Comparison of ENCODE assay signal across 1 cellular context in the genomic region with DNA sequence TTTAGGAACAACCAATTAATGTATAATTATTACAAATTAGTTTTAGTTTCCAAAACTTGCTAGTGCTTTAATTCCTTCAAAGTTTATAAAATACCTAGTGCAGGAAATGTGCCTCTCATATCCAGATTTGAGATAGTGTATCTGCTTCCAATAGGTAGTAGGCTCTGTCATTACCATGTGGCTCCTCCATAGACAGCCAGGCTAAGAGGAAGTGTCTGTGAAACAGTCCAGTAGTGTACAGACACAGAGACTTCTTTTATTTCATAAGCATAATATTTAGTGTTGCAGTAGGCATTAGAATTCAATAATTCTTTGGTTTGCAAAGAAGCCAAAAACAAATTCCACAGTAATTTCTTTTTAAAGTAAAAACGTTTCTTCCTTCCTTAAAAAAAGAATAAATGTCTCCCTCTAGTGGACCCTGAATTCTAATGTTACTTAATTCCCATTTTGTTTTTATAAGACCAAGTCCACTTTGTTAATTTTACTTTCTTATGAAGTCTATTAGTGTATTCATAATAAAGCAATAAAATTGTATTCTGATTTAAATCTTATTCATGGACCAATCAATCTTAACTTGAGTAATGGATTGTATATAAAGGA.
TF ChIP-seq lines count a peak whose summit lies in the region.

No MANE protein-coding gene starts in this region.

TF ChIP-seq in K562, 482 proteins besides CTCF, POLR2A, EP300 and RAD21 (continued from another document and continues in another):
- TF ChIP-seq NCOA2 (IDR thresholded peaks at IDR 0.05; ENCODE audit: partially characterized antibody in 2 of 2), result no peak
- no peak for TF ChIP-seq PHF8 (IDR thresholded peaks at IDR 0.05; ENCODE audit: borderline replicate concordance, low read length)
- TF ChIP-seq ZNF695 (CRISPR knock-in tag; IDR thresholded peaks at IDR 0.05), result no peak
- TF ChIP-seq L3MBTL2 (IDR thresholded peaks at IDR 0.05), result 0 out of 2 replicates have a peak, but pooled peaks have one; percentile 34
- TF ChIP-seq, protein P1, sequence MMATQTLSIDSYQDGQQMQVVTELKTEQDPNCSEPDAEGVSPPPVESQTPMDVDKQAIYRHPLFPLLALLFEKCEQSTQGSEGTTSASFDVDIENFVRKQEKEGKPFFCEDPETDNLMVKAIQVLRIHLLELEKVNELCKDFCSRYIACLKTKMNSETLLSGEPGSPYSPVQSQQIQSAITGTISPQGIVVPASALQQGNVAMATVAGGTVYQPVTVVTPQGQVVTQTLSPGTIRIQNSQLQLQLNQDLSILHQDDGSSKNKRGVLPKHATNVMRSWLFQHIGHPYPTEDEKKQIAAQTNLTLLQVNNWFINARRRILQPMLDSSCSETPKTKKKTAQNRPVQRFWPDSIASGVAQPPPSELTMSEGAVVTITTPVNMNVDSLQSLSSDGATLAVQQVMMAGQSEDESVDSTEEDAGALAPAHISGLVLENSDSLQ (IDR thresholded peaks at IDR 0.05), result peak; percentile 52
- TF ChIP-seq HCFC1 (IDR thresholded peaks at IDR 0.05; ENCODE audit: low read depth, low read length), result no peak
- no peak for TF ChIP-seq PHF21A (IDR thresholded peaks at IDR 0.05; ENCODE audit: borderline replicate concordance, low read depth)
- TF ChIP-seq RUNX1 (IDR thresholded peaks at IDR 0.05; ENCODE audit: low read depth), result no peak
- no peak for TF ChIP-seq RBM15 (IDR thresholded peaks at IDR 0.05; ENCODE audit: insufficient read depth, low read length)
- TF ChIP-seq, protein P2, sequence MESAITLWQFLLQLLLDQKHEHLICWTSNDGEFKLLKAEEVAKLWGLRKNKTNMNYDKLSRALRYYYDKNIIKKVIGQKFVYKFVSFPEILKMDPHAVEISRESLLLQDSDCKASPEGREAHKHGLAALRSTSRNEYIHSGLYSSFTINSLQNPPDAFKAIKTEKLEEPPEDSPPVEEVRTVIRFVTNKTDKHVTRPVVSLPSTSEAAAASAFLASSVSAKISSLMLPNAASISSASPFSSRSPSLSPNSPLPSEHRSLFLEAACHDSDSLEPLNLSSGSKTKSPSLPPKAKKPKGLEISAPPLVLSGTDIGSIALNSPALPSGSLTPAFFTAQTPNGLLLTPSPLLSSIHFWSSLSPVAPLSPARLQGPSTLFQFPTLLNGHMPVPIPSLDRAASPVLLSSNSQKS (CRISPR knock-in tag; IDR thresholded peaks at IDR 0.05), result no peak
- TF ChIP-seq FOXK2 (conservative IDR thresholded peaks at IDR 0.05 in 1 of 2, IDR thresholded peaks at IDR 0.05 in 1 of 2; ENCODE audit: low read depth in 2 of 2), result no peak
- no peak for TF ChIP-seq SRSF7 (optimal IDR thresholded peaks at IDR 0.05; ENCODE audit: low read depth, low read length)
- no peak for TF ChIP-seq NFXL1 (CRISPR knock-in tag; IDR thresholded peaks at IDR 0.05)
- TF ChIP-seq, protein P3, sequence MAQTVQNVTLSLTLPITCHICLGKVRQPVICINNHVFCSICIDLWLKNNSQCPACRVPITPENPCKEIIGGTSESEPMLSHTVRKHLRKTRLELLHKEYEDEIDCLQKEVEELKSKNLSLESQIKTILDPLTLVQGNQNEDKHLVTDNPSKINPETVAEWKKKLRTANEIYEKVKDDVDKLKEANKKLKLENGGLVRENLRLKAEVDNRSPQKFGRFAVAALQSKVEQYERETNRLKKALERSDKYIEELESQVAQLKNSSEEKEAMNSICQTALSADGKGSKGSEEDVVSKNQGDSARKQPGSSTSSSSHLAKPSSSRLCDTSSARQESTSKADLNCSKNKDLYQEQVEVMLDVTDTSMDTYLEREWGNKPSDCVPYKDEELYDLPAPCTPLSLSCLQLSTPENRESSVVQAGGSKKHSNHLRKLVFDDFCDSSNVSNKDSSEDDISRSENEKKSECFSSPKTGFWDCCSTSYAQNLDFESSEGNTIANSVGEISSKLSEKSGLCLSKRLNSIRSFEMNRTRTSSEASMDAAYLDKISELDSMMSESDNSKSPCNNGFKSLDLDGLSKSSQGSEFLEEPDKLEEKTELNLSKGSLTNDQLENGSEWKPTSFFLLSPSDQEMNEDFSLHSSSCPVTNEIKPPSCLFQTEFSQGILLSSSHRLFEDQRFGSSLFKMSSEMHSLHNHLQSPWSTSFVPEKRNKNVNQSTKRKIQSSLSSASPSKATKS (CRISPR knock-in tag; IDR thresholded peaks at IDR 0.05), result no peak
- TF ChIP-seq, protein P4, sequence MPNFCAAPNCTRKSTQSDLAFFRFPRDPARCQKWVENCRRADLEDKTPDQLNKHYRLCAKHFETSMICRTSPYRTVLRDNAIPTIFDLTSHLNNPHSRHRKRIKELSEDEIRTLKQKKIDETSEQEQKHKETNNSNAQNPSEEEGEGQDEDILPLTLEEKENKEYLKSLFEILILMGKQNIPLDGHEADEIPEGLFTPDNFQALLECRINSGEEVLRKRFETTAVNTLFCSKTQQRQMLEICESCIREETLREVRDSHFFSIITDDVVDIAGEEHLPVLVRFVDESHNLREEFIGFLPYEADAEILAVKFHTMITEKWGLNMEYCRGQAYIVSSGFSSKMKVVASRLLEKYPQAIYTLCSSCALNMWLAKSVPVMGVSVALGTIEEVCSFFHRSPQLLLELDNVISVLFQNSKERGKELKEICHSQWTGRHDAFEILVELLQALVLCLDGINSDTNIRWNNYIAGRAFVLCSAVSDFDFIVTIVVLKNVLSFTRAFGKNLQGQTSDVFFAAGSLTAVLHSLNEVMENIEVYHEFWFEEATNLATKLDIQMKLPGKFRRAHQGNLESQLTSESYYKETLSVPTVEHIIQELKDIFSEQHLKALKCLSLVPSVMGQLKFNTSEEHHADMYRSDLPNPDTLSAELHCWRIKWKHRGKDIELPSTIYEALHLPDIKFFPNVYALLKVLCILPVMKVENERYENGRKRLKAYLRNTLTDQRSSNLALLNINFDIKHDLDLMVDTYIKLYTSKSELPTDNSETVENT (CRISPR knock-in tag; IDR thresholded peaks at IDR 0.05), result no peak
- no peak for TF ChIP-seq HDGF (IDR thresholded peaks at IDR 0.05)
- TF ChIP-seq, protein P5, sequence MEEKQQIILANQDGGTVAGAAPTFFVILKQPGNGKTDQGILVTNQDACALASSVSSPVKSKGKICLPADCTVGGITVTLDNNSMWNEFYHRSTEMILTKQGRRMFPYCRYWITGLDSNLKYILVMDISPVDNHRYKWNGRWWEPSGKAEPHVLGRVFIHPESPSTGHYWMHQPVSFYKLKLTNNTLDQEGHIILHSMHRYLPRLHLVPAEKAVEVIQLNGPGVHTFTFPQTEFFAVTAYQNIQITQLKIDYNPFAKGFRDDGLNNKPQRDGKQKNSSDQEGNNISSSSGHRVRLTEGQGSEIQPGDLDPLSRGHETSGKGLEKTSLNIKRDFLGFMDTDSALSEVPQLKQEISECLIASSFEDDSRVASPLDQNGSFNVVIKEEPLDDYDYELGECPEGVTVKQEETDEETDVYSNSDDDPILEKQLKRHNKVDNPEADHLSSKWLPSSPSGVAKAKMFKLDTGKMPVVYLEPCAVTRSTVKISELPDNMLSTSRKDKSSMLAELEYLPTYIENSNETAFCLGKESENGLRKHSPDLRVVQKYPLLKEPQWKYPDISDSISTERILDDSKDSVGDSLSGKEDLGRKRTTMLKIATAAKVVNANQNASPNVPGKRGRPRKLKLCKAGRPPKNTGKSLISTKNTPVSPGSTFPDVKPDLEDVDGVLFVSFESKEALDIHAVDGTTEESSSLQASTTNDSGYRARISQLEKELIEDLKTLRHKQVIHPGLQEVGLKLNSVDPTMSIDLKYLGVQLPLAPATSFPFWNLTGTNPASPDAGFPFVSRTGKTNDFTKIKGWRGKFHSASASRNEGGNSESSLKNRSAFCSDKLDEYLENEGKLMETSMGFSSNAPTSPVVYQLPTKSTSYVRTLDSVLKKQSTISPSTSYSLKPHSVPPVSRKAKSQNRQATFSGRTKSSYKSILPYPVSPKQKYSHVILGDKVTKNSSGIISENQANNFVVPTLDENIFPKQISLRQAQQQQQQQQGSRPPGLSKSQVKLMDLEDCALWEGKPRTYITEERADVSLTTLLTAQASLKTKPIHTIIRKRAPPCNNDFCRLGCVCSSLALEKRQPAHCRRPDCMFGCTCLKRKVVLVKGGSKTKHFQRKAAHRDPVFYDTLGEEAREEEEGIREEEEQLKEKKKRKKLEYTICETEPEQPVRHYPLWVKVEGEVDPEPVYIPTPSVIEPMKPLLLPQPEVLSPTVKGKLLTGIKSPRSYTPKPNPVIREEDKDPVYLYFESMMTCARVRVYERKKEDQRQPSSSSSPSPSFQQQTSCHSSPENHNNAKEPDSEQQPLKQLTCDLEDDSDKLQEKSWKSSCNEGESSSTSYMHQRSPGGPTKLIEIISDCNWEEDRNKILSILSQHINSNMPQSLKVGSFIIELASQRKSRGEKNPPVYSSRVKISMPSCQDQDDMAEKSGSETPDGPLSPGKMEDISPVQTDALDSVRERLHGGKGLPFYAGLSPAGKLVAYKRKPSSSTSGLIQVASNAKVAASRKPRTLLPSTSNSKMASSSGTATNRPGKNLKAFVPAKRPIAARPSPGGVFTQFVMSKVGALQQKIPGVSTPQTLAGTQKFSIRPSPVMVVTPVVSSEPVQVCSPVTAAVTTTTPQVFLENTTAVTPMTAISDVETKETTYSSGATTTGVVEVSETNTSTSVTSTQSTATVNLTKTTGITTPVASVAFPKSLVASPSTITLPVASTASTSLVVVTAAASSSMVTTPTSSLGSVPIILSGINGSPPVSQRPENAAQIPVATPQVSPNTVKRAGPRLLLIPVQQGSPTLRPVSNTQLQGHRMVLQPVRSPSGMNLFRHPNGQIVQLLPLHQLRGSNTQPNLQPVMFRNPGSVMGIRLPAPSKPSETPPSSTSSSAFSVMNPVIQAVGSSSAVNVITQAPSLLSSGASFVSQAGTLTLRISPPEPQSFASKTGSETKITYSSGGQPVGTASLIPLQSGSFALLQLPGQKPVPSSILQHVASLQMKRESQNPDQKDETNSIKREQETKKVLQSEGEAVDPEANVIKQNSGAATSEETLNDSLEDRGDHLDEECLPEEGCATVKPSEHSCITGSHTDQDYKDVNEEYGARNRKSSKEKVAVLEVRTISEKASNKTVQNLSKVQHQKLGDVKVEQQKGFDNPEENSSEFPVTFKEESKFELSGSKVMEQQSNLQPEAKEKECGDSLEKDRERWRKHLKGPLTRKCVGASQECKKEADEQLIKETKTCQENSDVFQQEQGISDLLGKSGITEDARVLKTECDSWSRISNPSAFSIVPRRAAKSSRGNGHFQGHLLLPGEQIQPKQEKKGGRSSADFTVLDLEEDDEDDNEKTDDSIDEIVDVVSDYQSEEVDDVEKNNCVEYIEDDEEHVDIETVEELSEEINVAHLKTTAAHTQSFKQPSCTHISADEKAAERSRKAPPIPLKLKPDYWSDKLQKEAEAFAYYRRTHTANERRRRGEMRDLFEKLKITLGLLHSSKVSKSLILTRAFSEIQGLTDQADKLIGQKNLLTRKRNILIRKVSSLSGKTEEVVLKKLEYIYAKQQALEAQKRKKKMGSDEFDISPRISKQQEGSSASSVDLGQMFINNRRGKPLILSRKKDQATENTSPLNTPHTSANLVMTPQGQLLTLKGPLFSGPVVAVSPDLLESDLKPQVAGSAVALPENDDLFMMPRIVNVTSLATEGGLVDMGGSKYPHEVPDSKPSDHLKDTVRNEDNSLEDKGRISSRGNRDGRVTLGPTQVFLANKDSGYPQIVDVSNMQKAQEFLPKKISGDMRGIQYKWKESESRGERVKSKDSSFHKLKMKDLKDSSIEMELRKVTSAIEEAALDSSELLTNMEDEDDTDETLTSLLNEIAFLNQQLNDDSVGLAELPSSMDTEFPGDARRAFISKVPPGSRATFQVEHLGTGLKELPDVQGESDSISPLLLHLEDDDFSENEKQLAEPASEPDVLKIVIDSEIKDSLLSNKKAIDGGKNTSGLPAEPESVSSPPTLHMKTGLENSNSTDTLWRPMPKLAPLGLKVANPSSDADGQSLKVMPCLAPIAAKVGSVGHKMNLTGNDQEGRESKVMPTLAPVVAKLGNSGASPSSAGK (IDR thresholded peaks at IDR 0.05), result no peak; the same call in 1 of the 2 replicates
- TF ChIP-seq, protein P6, sequence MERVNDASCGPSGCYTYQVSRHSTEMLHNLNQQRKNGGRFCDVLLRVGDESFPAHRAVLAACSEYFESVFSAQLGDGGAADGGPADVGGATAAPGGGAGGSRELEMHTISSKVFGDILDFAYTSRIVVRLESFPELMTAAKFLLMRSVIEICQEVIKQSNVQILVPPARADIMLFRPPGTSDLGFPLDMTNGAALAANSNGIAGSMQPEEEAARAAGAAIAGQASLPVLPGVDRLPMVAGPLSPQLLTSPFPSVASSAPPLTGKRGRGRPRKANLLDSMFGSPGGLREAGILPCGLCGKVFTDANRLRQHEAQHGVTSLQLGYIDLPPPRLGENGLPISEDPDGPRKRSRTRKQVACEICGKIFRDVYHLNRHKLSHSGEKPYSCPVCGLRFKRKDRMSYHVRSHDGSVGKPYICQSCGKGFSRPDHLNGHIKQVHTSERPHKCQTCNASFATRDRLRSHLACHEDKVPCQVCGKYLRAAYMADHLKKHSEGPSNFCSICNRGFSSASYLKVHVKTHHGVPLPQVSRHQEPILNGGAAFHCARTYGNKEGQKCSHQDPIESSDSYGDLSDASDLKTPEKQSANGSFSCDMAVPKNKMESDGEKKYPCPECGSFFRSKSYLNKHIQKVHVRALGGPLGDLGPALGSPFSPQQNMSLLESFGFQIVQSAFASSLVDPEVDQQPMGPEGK (CRISPR knock-in tag; IDR thresholded peaks at IDR 0.05; ENCODE audit: borderline replicate concordance), result no peak
- no peak for TF ChIP-seq DNMT1 (IDR thresholded peaks at IDR 0.05)
- TF ChIP-seq KLF1 (tag; IDR thresholded peaks at IDR 0.05), result no peak
- TF ChIP-seq NFE2L1 (tag; IDR thresholded peaks at IDR 0.05; ENCODE audit: borderline replicate concordance, low read depth), result no peak
- TF ChIP-seq, protein P7, sequence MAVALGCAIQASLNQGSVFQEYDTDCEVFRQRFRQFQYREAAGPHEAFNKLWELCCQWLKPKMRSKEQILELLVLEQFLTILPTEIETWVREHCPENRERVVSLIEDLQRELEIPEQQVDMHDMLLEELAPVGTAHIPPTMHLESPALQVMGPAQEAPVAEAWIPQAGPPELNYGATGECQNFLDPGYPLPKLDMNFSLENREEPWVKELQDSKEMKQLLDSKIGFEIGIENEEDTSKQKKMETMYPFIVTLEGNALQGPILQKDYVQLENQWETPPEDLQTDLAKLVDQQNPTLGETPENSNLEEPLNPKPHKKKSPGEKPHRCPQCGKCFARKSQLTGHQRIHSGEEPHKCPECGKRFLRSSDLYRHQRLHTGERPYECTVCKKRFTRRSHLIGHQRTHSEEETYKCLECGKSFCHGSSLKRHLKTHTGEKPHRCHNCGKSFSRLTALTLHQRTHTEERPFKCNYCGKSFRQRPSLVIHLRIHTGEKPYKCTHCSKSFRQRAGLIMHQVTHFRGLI (CRISPR knock-in tag; IDR thresholded peaks at IDR 0.05), result no peak
- TF ChIP-seq, protein P8, sequence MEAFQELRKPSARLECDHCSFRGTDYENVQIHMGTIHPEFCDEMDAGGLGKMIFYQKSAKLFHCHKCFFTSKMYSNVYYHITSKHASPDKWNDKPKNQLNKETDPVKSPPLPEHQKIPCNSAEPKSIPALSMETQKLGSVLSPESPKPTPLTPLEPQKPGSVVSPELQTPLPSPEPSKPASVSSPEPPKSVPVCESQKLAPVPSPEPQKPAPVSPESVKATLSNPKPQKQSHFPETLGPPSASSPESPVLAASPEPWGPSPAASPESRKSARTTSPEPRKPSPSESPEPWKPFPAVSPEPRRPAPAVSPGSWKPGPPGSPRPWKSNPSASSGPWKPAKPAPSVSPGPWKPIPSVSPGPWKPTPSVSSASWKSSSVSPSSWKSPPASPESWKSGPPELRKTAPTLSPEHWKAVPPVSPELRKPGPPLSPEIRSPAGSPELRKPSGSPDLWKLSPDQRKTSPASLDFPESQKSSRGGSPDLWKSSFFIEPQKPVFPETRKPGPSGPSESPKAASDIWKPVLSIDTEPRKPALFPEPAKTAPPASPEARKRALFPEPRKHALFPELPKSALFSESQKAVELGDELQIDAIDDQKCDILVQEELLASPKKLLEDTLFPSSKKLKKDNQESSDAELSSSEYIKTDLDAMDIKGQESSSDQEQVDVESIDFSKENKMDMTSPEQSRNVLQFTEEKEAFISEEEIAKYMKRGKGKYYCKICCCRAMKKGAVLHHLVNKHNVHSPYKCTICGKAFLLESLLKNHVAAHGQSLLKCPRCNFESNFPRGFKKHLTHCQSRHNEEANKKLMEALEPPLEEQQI (IDR thresholded peaks at IDR 0.05), result peak; percentile 76
- TF ChIP-seq ZNF561 (CRISPR knock-in tag; conservative IDR thresholded peaks at IDR 0.05), result no peak
- TF ChIP-seq ZNF133 (CRISPR knock-in tag; IDR thresholded peaks at IDR 0.05), result no peak
- TF ChIP-seq ZNF274 (IDR thresholded peaks at IDR 0.05; ENCODE audit: borderline replicate concordance, low read depth, low read length), result no peak
